ENCODE assay signal across 9 cellular contexts in genomic region chr2:74532222-74532621, GRCh38. TPM values are rescaled to one million over a fixed set of nuclear protein-coding genes. Genes with fewer than 3 reads are reported as not detected.
DNase-seq lines count a peak whose midpoint lies in the region; ATAC-seq and TF ChIP-seq lines count a peak whose summit lies in the region.
"Had no signal": no experiment of that assay in that cellular context is flagged by ENCODE, and none has a peak within 500 bp of the region (broad histone marks: within the 10 kb centered on the region; RNA-seq: fewer than 3 reads in every experiment).

No MANE protein-coding gene starts in this region.

- TF ChIP-seq CTCF in GM12873 (IDR thresholded peaks at IDR 0.05; ENCODE audit: insufficient read depth, low read depth, low read length, missing control alignments) (peak; percentile 25), SU-DHL-6 (IDR thresholded peaks at IDR 0.05; ENCODE audit: insufficient read depth, low read length, poor library complexity, severe bottlenecking) (peak; percentile 8), gastroesophageal sphincter (IDR thresholded peaks at IDR 0.05) (peak in 1 of 4 experiments; percentile 13)

- no peak for ATAC-seq in GM19395 (IDR thresholded peaks at IDR 0.05; ENCODE audit: unreplicated experiment)
- ATAC-seq in GM21786 (IDR thresholded peaks at IDR 0.05; ENCODE audit: unreplicated experiment): no peak
- no peak for ATAC-seq in gastroesophageal sphincter

- H3K4me3 ChIP-seq in SU-DHL-6 (ENCODE audit: insufficient read depth, low read length, poor library complexity, severe bottlenecking): no peak overlapping the region
- no peak overlapping the region for H3K4me3 ChIP-seq in gastroesophageal sphincter

- H3K79me2 ChIP-seq in SU-DHL-6 (ENCODE audit: insufficient read depth, low read length): peaks cover 23% of the 10 kb centered on the region

- no peak overlapping the region for H3K9ac ChIP-seq in SU-DHL-6 (ENCODE audit: low read length)

- TF ChIP-seq EP300 in gastroesophageal sphincter (IDR thresholded peaks at IDR 0.05): no peak

- DNase-seq in AML-193 (lab: John Stamatoyannopoulos, UW): peak; percentile 64 to 69
- peak; percentile 49 for DNase-seq in germinal center (ENCODE audit: low spot score)
- no peak for DNase-seq in NCI-H2081 (lab: John Stamatoyannopoulos, UW)
- DNase-seq: activated effector memory CD4-positive, alpha-beta T cell treated with anti-CD3 and anti-CD28 coated beads, Interleukin-2, amount 50 U/mL, for 16 hours had no signal

- H3K9me3 ChIP-seq in SU-DHL-6 (ENCODE audit: insufficient read depth, low read length): no peaks in the 10 kb centered on the region
- H3K9me3 ChIP-seq in gastroesophageal sphincter: no peaks in the 10 kb centered on the region

- H3K36me3 ChIP-seq in SU-DHL-6 (ENCODE audit: low read length) (0 out of 2 replicates have a peak, but pooled peaks cover 2% of the 10 kb centered on the region), gastroesophageal sphincter (peaks cover 0 to 47% of the 10 kb centered on the region in 2 donors)

- H4K20me1 ChIP-seq in SU-DHL-6 (ENCODE audit: low read depth, low read length): no peaks in the 10 kb centered on the region

- H3K4me1 ChIP-seq in gastroesophageal sphincter: peaks cover 2 to 42% (median 15%) of the 10 kb centered on the region in 3 donors

- H3K27ac ChIP-seq in SU-DHL-6 (ENCODE audit: low read depth, low read length): no peak overlapping the region
- no peak overlapping the region for H3K27ac ChIP-seq in gastroesophageal sphincter

- TF ChIP-seq POLR2A in gastroesophageal sphincter (IDR thresholded peaks at IDR 0.05): no peak

- H3K4me2 ChIP-seq in SU-DHL-6 (ENCODE audit: low read depth, low read length, poor library complexity, severe bottlenecking): no peak overlapping the region

- H3F3A ChIP-seq in SU-DHL-6 (ENCODE audit: insufficient read depth): peaks cover 5% of the 10 kb centered on the region; the same call in 1 of the 2 replicates

- no peaks in the 10 kb centered on the region for H3K9me2 ChIP-seq in SU-DHL-6 (replicated peaks; ENCODE audit: insufficient read depth, low read length)

- H3K27me3 ChIP-seq in SU-DHL-6 (ENCODE audit: low read length) (no peaks in the 10 kb centered on the region), gastroesophageal sphincter (no peaks in the 10 kb centered on the region)

- no peak overlapping the region for H2AFZ ChIP-seq in SU-DHL-6 (ENCODE audit: low read depth, low read length, severe bottlenecking)

RNA-seq across cellular contexts. Expression of gene HTRA2, which starts 2.5 kb away (rescaled TPM):
- total RNA-seq in gastroesophageal sphincter: 10 to 100 TPM; 25.0 to 37.6 (median 29.1) TPM

RNA-seq across cellular contexts. Expression of gene AUP1, which starts 2.7 kb away (rescaled TPM):
- 10 to 100 TPM; 62.7 to 92.1 (median 86.2) TPM for total RNA-seq in gastroesophageal sphincter

RNA-seq across cellular contexts. Expression of gene DQX1, which starts 6.2 kb away (rescaled TPM):
- total RNA-seq in gastroesophageal sphincter: not detected

RNA-seq across cellular contexts. Expression of gene TLX2, which starts 18.0 kb away (rescaled TPM):
- under 1 TPM in 2 of 4 donors, not detected in 2; 0.27 to 0.94 TPM for total RNA-seq in gastroesophageal sphincter

RNA-seq across cellular contexts. Expression of gene LOXL3, which starts 21.5 kb away (rescaled TPM):
- total RNA-seq in gastroesophageal sphincter: 10 to 100 TPM in 1 of 4 donors, 1 to 10 TPM in 3; 7.2 to 13.2 (median 8.6) TPM

Comparison
In these comparisons a context has a peak if more than half of its experiments do, and no peak if none do; other contexts are left out.
1. DNase-seq: peak in AML-193 (2 of 2) and germinal center (single experiment); none in NCI-H2081 (0 of 2).